27 cellular contexts compared by ENCODE assay signal in the genomic region with DNA sequence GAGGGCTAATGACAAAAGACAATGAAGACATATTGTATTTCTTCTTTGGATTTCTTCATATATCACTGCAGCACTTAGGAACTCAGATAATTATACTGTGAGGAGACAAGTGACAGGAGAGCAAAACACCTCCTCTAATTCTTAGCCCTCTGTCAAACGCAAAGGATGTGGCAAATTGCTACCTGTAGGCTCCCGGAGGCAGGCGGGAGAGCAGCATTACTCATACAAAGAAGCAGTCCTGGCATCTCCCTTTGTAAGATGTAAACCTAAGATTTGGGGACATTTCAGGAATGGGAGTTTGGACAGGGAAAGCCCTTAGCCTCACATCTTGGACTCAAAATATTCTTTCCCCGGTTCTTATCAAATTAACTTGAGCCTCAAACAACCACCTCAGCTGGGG.
"Had no signal": no experiment of that assay in that cellular context is flagged by ENCODE, and none has a peak within 500 bp of the region (broad histone marks: within the 10 kb centered on the region; RNA-seq: fewer than 3 reads in every experiment).

No MANE protein-coding gene starts in this region.

- H3K4me3 Mint-ChIP-seq: activated CD8-positive, alpha-beta T cell treated with anti-CD3 and anti-CD28 coated beads for 36 hours; activated naive CD8-positive, alpha-beta T cell treated with anti-CD3 and anti-CD28 coated beads for 36 hours; brain; naive thymus-derived CD4-positive, alpha-beta T cell; neural crest cell; stimulated activated naive B cell treated with anti-CD40 and anti-IgM and Interleukin-4, amounts not matched to agents 10 μg/mL and 1 μg/mL and 100 μg/mL, for 72 hours; T-helper 17 cell had no signal

- H3K36me3 ChIP-seq: adrenal gland, ascending aorta, heart right ventricle, right atrium auricular region, tibial nerve had no signal

- H3K4me1 Mint-ChIP-seq: activated naive CD8-positive, alpha-beta T cell treated with anti-CD3 and anti-CD28 coated beads for 36 hours; brain; naive thymus-derived CD4-positive, alpha-beta T cell; stimulated activated naive B cell treated with anti-CD40 and anti-IgM and Interleukin-4, amounts not matched to agents 10 μg/mL and 1 μg/mL and 100 μg/mL, for 72 hours; T-helper 17 cell had no signal

- H3K9me3 Mint-ChIP-seq: activated CD8-positive, alpha-beta T cell treated with anti-CD3 and anti-CD28 coated beads for 36 hours; activated naive CD8-positive, alpha-beta T cell treated with anti-CD3 and anti-CD28 coated beads for 36 hours; activated T-helper 2 cell treated with anti-CD3 and anti-CD28 coated beads, Interferon-gamma antibody, Interleukin-2, Interleukin-4, amounts not matched to agents 10 μg/mL and 5 μg/mL and 100 μg/mL, durations not matched to agents 14 hours and 24 hours and 36 hours; brain; neural crest cell; stimulated activated naive B cell treated with anti-CD40 and anti-IgM and Interleukin-4, amounts not matched to agents 10 μg/mL and 1 μg/mL and 100 μg/mL, for 72 hours had no signal

- H3K27me3 Mint-ChIP-seq: activated CD8-positive, alpha-beta T cell treated with anti-CD3 and anti-CD28 coated beads for 36 hours; T-helper 17 cell had no signal

- H3K4me1 ChIP-seq: adrenal gland, ascending aorta, heart right ventricle, parathyroid adenoma, psoas muscle, right atrium auricular region, tibial nerve had no signal

- H3K27ac ChIP-seq: adrenal gland, ascending aorta, coronary artery, dorsolateral prefrontal cortex, heart right ventricle, parathyroid adenoma, psoas muscle, right atrium auricular region, tibial nerve had no signal

- H3K9me3 ChIP-seq: adrenal gland, ascending aorta, heart right ventricle, psoas muscle, right atrium auricular region, tibial nerve had no signal

- H3K4me3 ChIP-seq: adrenal gland, ascending aorta, coronary artery, dorsolateral prefrontal cortex, heart right ventricle, psoas muscle, right atrium auricular region, smooth muscle cell, tibial nerve had no signal

- ATAC-seq: activated CD8-positive, alpha-beta T cell treated with anti-CD3 and anti-CD28 coated beads for 36 hours; heart right ventricle; left colon; naive thymus-derived CD4-positive, alpha-beta T cell; psoas muscle; SK-N-SH treated with all-trans-retinoic acid at 6 μM for 48 hours; stimulated activated naive B cell treated with anti-CD40 and anti-IgM and Interleukin-4, amounts not matched to agents 10 μg/mL and 1 μg/mL and 100 μg/mL, for 72 hours; T-helper 17 cell had no signal

- H3K27me3 ChIP-seq: adrenal gland, ascending aorta, right atrium auricular region, tibial nerve had no signal

- DNase-seq: activated CD4-positive, alpha-beta T cell treated with anti-CD3 and anti-CD28 coated beads, Interleukin-2, amount 50 U/mL, for 1 hour; activated CD8-positive, alpha-beta T cell treated with anti-CD3 and anti-CD28 coated beads for 36 hours; activated naive CD8-positive, alpha-beta T cell treated with anti-CD3 and anti-CD28 coated beads for 36 hours; activated T-cell treated with anti-CD3 and anti-CD28 coated beads, Interleukin-2, amount 50 U/mL, for 48 hours; adrenal gland; dorsolateral prefrontal cortex; effector memory CD4-positive, alpha-beta T cell; heart right ventricle; left colon; midbrain; naive thymus-derived CD4-positive, alpha-beta T cell; occipital lobe; psoas muscle; stimulated activated CD4-positive, alpha-beta T cell treated with anti-CD3 and anti-CD28 coated beads, Interleukin-1b, Interleukin-23, amount 100 ng/mL, for 48 hours; stimulated activated naive B cell treated with anti-CD40 and anti-IgM and Interleukin-4, amounts not matched to agents 10 μg/mL and 1 μg/mL and 100 μg/mL, for 72 hours; T-helper 17 cell; T1000 had no signal

- H3K27ac Mint-ChIP-seq: activated CD8-positive, alpha-beta T cell treated with anti-CD3 and anti-CD28 coated beads for 36 hours; activated naive CD8-positive, alpha-beta T cell treated with anti-CD3 and anti-CD28 coated beads for 36 hours; activated T-helper 2 cell treated with anti-CD3 and anti-CD28 coated beads, Interferon-gamma antibody, Interleukin-2, Interleukin-4, amounts not matched to agents 10 μg/mL and 5 μg/mL and 100 μg/mL, durations not matched to agents 14 hours and 24 hours and 36 hours; brain; naive thymus-derived CD4-positive, alpha-beta T cell; stimulated activated naive B cell treated with anti-CD40 and anti-IgM and Interleukin-4, amounts not matched to agents 10 μg/mL and 1 μg/mL and 100 μg/mL, for 72 hours; T-helper 17 cell had no signal

- H3K36me3 Mint-ChIP-seq: activated naive CD8-positive, alpha-beta T cell treated with anti-CD3 and anti-CD28 coated beads for 36 hours; brain; naive thymus-derived CD4-positive, alpha-beta T cell; stimulated activated naive B cell treated with anti-CD40 and anti-IgM and Interleukin-4, amounts not matched to agents 10 μg/mL and 1 μg/mL and 100 μg/mL, for 72 hours had no signal
